ENCODE assay signal across 10 cellular contexts in the genomic region with DNA sequence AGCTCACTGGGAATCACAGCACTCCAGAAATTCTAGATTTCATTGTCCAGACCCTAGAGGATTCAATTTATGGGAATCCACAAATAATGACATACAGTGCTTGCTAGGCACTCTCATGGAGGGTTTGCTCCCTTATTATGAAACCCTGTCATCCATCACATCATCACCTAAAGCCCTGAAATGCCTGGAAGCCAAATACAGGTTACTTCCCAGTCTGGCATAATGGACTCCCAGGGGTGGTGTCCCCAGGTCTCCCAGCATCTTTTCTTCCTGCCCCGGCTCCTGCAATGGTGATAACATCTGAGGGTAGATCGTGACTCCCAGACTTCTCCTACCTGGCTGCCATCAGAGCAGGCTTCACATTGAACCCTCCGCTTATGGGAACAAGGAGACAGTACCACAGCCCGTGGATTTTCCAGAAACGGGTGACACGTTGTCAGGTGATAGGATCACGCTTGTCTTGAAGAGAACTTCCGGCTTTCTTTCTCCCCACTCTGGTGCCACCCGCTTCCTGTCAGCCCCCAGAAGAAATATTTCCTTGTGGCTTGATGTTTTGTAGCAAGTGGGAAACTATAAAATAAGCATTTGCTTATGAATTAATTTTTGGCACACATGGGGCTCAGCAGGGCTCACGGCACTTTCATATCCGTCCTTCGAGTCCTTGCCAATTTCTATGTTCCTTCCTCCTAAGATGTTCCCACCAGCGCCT.
DNase-seq lines count a peak whose midpoint lies in the region; ATAC-seq and TF ChIP-seq lines count a peak whose summit lies in the region.
"Had no signal": no experiment of that assay in that cellular context is flagged by ENCODE, and none has a peak within 500 bp of the region (broad histone marks: within the 10 kb centered on the region; RNA-seq: fewer than 3 reads in every experiment).

No MANE protein-coding gene starts in this region.

- H3K4me2 ChIP-seq in mesenchymal stem cell (ENCODE audit: low read length, poor library complexity, severe bottlenecking): no peak overlapping the region

- no peak overlapping the region for H3K4me3 Mint-ChIP-seq in activated CD8-positive, alpha-beta memory T cell treated with anti-CD3 and anti-CD28 coated beads, Interleukin-2, amount 10 ng/mL, durations not matched to agents 7 days and 5 days

- no peak for TF ChIP-seq EP300 in transverse colon (IDR thresholded peaks at IDR 0.05; ENCODE audit: low read depth)

- H2AK5ac ChIP-seq in mesenchymal stem cell (ENCODE audit: low read length, severe bottlenecking): peak overlapping the region; percentile 86

- no peak overlapping the region for H4K8ac ChIP-seq in mesenchymal stem cell (ENCODE audit: low read length)

- H3K9me3 ChIP-seq in mesenchymal stem cell (ENCODE audit: control insufficient read depth, low read length): no peaks in the 10 kb centered on the region
- no peaks in the 10 kb centered on the region for H3K9me3 ChIP-seq in transverse colon

- H3K79me1 ChIP-seq in mesenchymal stem cell (replicated peaks; ENCODE audit: low read length, poor library complexity, severe bottlenecking): no peaks in the 10 kb centered on the region

- TF ChIP-seq CTCF in cardiac fibroblast (IDR thresholded peaks at IDR 0.05; ENCODE audit: low read depth, low read length): no peak
- no peak for TF ChIP-seq CTCF in transverse colon (IDR thresholded peaks at IDR 0.05)

- 96% methylated on average over 13 of the region's 13 CpGs for WGBS in mesenchymal stem cell
- 59 to 76% methylated on average over 7 to 13 of the region's 13 CpGs for WGBS in transverse colon (ENCODE audit: low coverage in 1 of 2), 2 donors

- H3K36me3 ChIP-seq in mesenchymal stem cell (ENCODE audit: control insufficient read depth in 1 of 2, insufficient read depth in 2 of 2, low read depth in 1 of 2, low read length in 2 of 2) (no peaks in the 10 kb centered on the region), transverse colon (no peaks in the 10 kb centered on the region)

- H3K27ac Mint-ChIP-seq in activated CD8-positive, alpha-beta memory T cell treated with anti-CD3 and anti-CD28 coated beads, Interleukin-2, amount 10 ng/mL, durations not matched to agents 7 days and 5 days: peak overlapping the region; percentile 94

- H3K27me3 Mint-ChIP-seq in activated CD8-positive, alpha-beta memory T cell treated with anti-CD3 and anti-CD28 coated beads, Interleukin-2, amount 10 ng/mL, durations not matched to agents 7 days and 5 days: no peaks in the 10 kb centered on the region

- no peak overlapping the region for H3K14ac ChIP-seq in mesenchymal stem cell (ENCODE audit: low read length in 2 of 2)

- peaks cover 77% of the 10 kb centered on the region for H3K36me3 Mint-ChIP-seq in activated CD8-positive, alpha-beta memory T cell treated with anti-CD3 and anti-CD28 coated beads, Interleukin-2, amount 10 ng/mL, durations not matched to agents 7 days and 5 days

- no peak overlapping the region for H2BK120ac ChIP-seq in mesenchymal stem cell (ENCODE audit: low read depth, low read length)

- H3K27me3 ChIP-seq in mesenchymal stem cell (ENCODE audit: control insufficient read depth in 1 of 2, insufficient read depth in 1 of 2, low read length in 2 of 2): no peaks in the 10 kb centered on the region
- no peaks in the 10 kb centered on the region for H3K27me3 ChIP-seq in transverse colon

- TF ChIP-seq POLR2A in transverse colon (IDR thresholded peaks at IDR 0.05): no peak

- H3K4me1 Mint-ChIP-seq in activated CD8-positive, alpha-beta memory T cell treated with anti-CD3 and anti-CD28 coated beads, Interleukin-2, amount 10 ng/mL, durations not matched to agents 7 days and 5 days: peaks cover 64% of the 10 kb centered on the region

- H2BK12ac ChIP-seq in mesenchymal stem cell (ENCODE audit: low read length in 2 of 2): no peak overlapping the region

- no peak overlapping the region for H3K18ac ChIP-seq in mesenchymal stem cell (ENCODE audit: low read depth in 1 of 2, low read length in 2 of 2)

- DNase-seq in activated CD8-positive, alpha-beta memory T cell treated with anti-CD3 and anti-CD28 coated beads, Interleukin-2, amount 10 ng/mL, durations not matched to agents 7 days and 5 days: no peak
- DNase-seq in activated CD8-positive, alpha-beta memory T cell treated with anti-CD3 and anti-CD28 coated beads, Interleukin-2, amount 50 U/mL, for 4 hours: no peak
- DNase-seq in cardiac fibroblast (ENCODE audit: low read depth in 2 of 2) (peak; percentile 69 to 74), mesenchymal stem cell (no peak), transverse colon (no peak), iPS-NIHi7 (ENCODE audit: extremely low spot score) (no peak), dedifferentiated amniotic fluid mesenchymal stem cell (ENCODE audit: extremely low spot score) (no peak)
- DNase-seq: glutamatergic neuron, NCI-H2029 had no signal

- no peak overlapping the region for H3K4ac ChIP-seq in mesenchymal stem cell (ENCODE audit: low read depth in 1 of 2, low read length in 2 of 2)

- H4K91ac ChIP-seq in mesenchymal stem cell (ENCODE audit: low read length): no peak overlapping the region

- H3K4me3 ChIP-seq in cardiac fibroblast (replicated peaks in 1 of 2; ENCODE audit: low read depth in 2 of 2, low read length in 2 of 2) (no peak overlapping the region), mesenchymal stem cell (ENCODE audit: insufficient read depth in 1 of 2, low read depth in 1 of 2, low read length in 2 of 2) (no peak overlapping the region), transverse colon (no peak overlapping the region)

- CTCF ChIA-PET in activated CD8-positive, alpha-beta memory T cell treated with anti-CD3 and anti-CD28 coated beads, Interleukin-2, amount 10 ng/mL, durations not matched to agents 7 days and 5 days (lab: Charles Lee): interaction anchor here (1.0 to 2.2 kb wide), 5 partner anchors 8 to 244 kb away, joined by 3 to 9 read pairs (median 5); no protein-coding TSS in a partner anchor

- peak overlapping the region; percentile 59 for H3K9ac ChIP-seq in mesenchymal stem cell (ENCODE audit: low read length)

- peaks cover 22% of the 10 kb centered on the region for H3K4me1 ChIP-seq in mesenchymal stem cell (ENCODE audit: control insufficient read depth, insufficient read depth, low read depth, low read length)
- peaks cover 18 to 39% (median 20%) of the 10 kb centered on the region in 4 donors for H3K4me1 ChIP-seq in transverse colon

- in situ Hi-C loops in transverse colon (cut with MboI; ENCODE audit: low pct_ligation_motif_present in 1 of 4, low pct_unique_long_range_greater_than_20kb in 1 of 4, low sequenced_read_pairs in 3 of 4): no loop called here

- H2BK5ac ChIP-seq in mesenchymal stem cell (ENCODE audit: low read depth, low read length, poor library complexity, severe bottlenecking): no peak overlapping the region

- ATAC-seq in activated CD8-positive, alpha-beta memory T cell treated with anti-CD3 and anti-CD28 coated beads, Interleukin-2, amount 10 ng/mL, durations not matched to agents 7 days and 5 days: no peak
- no peak for ATAC-seq in HG03108 (IDR thresholded peaks at IDR 0.05; ENCODE audit: unreplicated experiment)

- H3K9me3 Mint-ChIP-seq in activated CD8-positive, alpha-beta memory T cell treated with anti-CD3 and anti-CD28 coated beads, Interleukin-2, amount 10 ng/mL, durations not matched to agents 7 days and 5 days (ENCODE audit: low read depth): peaks cover 7% of the 10 kb centered on the region

- H3K23ac ChIP-seq in mesenchymal stem cell (ENCODE audit: low read length in 2 of 2): no peak overlapping the region

- intact Hi-C loops in transverse colon (cut with DNase I; ENCODE audit: low total_unique reads): no loop called here

- H3K27ac ChIP-seq in mesenchymal stem cell (ENCODE audit: low read length, poor library complexity, severe bottlenecking): no peak overlapping the region
- H3K27ac ChIP-seq in transverse colon: peak overlapping the region; percentile 70 to 82 (median 72)

- H2BK15ac ChIP-seq in mesenchymal stem cell (ENCODE audit: low read depth, poor library complexity, severe bottlenecking): peak overlapping the region; percentile 9

- no peak overlapping the region for H2AFZ ChIP-seq in mesenchymal stem cell (ENCODE audit: low read depth, low read length)

Comparison
In these comparisons a context has a peak if more than half of its experiments do, and no peak if none do; other contexts are left out.
1. DNase-seq: peak in cardiac fibroblast (2 of 2); none in activated CD8-positive, alpha-beta memory T cell treated with anti-CD3 and anti-CD28 coated beads, Interleukin-2, amount 10 ng/mL, durations not matched to agents 7 days and 5 days (single experiment), activated CD8-positive, alpha-beta memory T cell treated with anti-CD3 and anti-CD28 coated beads, Interleukin-2, amount 50 U/mL, for 4 hours (single experiment), mesenchymal stem cell (single experiment), transverse colon (single experiment), iPS-NIHi7 (single experiment) and dedifferentiated amniotic fluid mesenchymal stem cell (single experiment).